ENCODE assay signal across 12 cellular contexts in the genomic region with DNA sequence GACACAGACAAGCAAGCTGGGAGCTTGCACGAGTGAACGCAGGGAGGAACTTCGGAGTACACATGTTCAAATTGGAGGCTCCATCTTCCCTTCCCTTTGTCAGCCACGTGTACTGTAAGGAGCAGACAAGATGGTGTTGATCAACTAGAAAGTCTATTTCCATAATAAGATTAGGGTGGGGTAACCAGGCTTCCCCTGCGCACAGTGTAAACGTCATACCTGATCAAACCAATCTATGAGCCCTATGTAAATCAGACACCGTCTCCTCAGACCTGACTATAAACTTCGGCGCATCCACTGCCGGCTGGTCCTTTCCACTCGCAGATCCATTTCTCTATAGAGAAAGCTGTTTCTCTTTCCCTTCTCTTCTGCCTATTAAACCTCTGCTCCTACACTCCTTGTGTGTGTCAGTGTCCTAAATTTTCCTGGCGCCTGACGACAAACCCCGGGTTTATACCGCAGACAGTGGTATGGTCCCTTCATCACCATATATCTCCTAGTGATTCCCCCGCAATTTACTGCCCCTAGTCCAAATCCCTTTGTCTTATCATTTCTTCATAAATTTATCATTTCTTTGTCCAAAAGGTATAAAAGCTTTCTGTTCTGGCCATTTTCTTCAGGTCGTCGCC. TPM values are rescaled to one million over a fixed set of nuclear protein-coding genes. Genes with fewer than 3 reads are reported as not detected.
DNase-seq lines count a peak whose midpoint lies in the region; ATAC-seq and TF ChIP-seq lines count a peak whose summit lies in the region.
"Had no signal": no experiment of that assay in that cellular context is flagged by ENCODE, and none has a peak within 500 bp of the region (broad histone marks: within the 10 kb centered on the region; RNA-seq: fewer than 3 reads in every experiment).

No MANE protein-coding gene starts in this region.

- H3K36me3 ChIP-seq in mesenchymal stem cell (ENCODE audit: control insufficient read depth in 1 of 2, insufficient read depth in 2 of 2, low read depth in 1 of 2, low read length in 2 of 2), result no peaks in the 10 kb centered on the region
- H3K36me3 ChIP-seq: esophagus squamous epithelium had no signal

- no peaks in the 10 kb centered on the region for H3K9me3 Mint-ChIP-seq in mesothelial cell of epicardium
- H3K9me3 Mint-ChIP-seq: activated CD4-positive, alpha-beta memory T cell treated with anti-CD3 and anti-CD28 coated beads for 36 hours; brain had no signal

- H3K9ac ChIP-seq in mesenchymal stem cell (ENCODE audit: low read length), result peak overlapping the region; percentile 92

- peak; percentile 82 for DNase-seq in AG10803 (ENCODE audit: low read depth)
- DNase-seq in HS-5 (ENCODE audit: low read depth), result peak; percentile 84
- DNase-seq in RPMI7951 (ENCODE audit: low read depth), result peak; percentile 85
- DNase-seq in mesenchymal stem cell, result no peak
- DNase-seq in mesothelial cell of epicardium (ENCODE audit: low spot score in 2 of 2, unreplicated experiment in 2 of 2), result no peak
- no peak for DNase-seq in activated naive CD4-positive, alpha-beta T cell treated with anti-CD3 and anti-CD28 coated beads, Interleukin-2, amount 50 U/mL, for 16 hours
- no peak for DNase-seq in kidney tubule cell (ENCODE audit: low spot score)
- DNase-seq: activated CD4-positive, alpha-beta memory T cell treated with anti-CD3 and anti-CD28 coated beads for 36 hours; DMS53; esophagus squamous epithelium had no signal

- peak overlapping the region in 1 of 2 experiments; percentile 66 for H2BK12ac ChIP-seq in mesenchymal stem cell (ENCODE audit: low read length in 2 of 2)

- H3K14ac ChIP-seq in mesenchymal stem cell (ENCODE audit: low read length in 2 of 2), result no peak overlapping the region

- H3K4me2 ChIP-seq in mesenchymal stem cell (ENCODE audit: low read length, poor library complexity, severe bottlenecking), result no peak overlapping the region

- H2BK5ac ChIP-seq in mesenchymal stem cell (ENCODE audit: low read depth, low read length, poor library complexity, severe bottlenecking), result no peak overlapping the region

- no peaks in the 10 kb centered on the region for H3K9me3 ChIP-seq in mesenchymal stem cell (ENCODE audit: control insufficient read depth, low read length)
- H3K9me3 ChIP-seq: esophagus squamous epithelium had no signal

- no peaks in the 10 kb centered on the region for H3K36me3 Mint-ChIP-seq in mesothelial cell of epicardium
- H3K36me3 Mint-ChIP-seq: activated CD4-positive, alpha-beta memory T cell treated with anti-CD3 and anti-CD28 coated beads for 36 hours; brain had no signal

- H3K27ac ChIP-seq in mesenchymal stem cell (ENCODE audit: low read length, poor library complexity, severe bottlenecking), result no peak overlapping the region

- peak overlapping the region; percentile 5 for H2BK120ac ChIP-seq in mesenchymal stem cell (ENCODE audit: low read depth, low read length)

- ATAC-seq in GM21786 (IDR thresholded peaks at IDR 0.05; ENCODE audit: unreplicated experiment), result no peak

- no peaks in the 10 kb centered on the region for H3K27me3 ChIP-seq in mesenchymal stem cell (ENCODE audit: control insufficient read depth in 1 of 2, insufficient read depth in 1 of 2, low read length in 2 of 2)
- H3K27me3 ChIP-seq: esophagus squamous epithelium had no signal

- H3K4ac ChIP-seq in mesenchymal stem cell (ENCODE audit: low read depth in 1 of 2, low read length in 2 of 2), result no peak overlapping the region

- H2AFZ ChIP-seq in mesenchymal stem cell (ENCODE audit: low read depth, low read length), result no peak overlapping the region

- peak overlapping the region; percentile 51 for H3K4me3 ChIP-seq in AG10803 (ENCODE audit: low read length)
- peak overlapping the region in 1 of 2 experiments; percentile 88 for H3K4me3 ChIP-seq in mesenchymal stem cell (ENCODE audit: insufficient read depth in 1 of 2, low read depth in 1 of 2, low read length in 2 of 2)

- peaks cover 20% of the 10 kb centered on the region for H3K4me1 Mint-ChIP-seq in mesothelial cell of epicardium

- H2BK15ac ChIP-seq in mesenchymal stem cell (ENCODE audit: low read depth, poor library complexity, severe bottlenecking), result peak overlapping the region; percentile 83

- H2AK5ac ChIP-seq in mesenchymal stem cell (ENCODE audit: low read length, severe bottlenecking), result no peak overlapping the region

- peak overlapping the region; percentile 39 for H4K91ac ChIP-seq in mesenchymal stem cell (ENCODE audit: low read length)

- H4K8ac ChIP-seq in mesenchymal stem cell (ENCODE audit: low read length), result peak overlapping the region; percentile 54

- no peak for TF ChIP-seq CTCF in AG10803 (conservative IDR thresholded peaks at IDR 0.05; ENCODE audit: low read length)
- no peak for TF ChIP-seq CTCF in mesothelial cell of epicardium (IDR thresholded peaks at IDR 0.05; ENCODE audit: unreplicated experiment)

- H3K4me3 Mint-ChIP-seq in mesothelial cell of epicardium, result no peak overlapping the region
- H3K4me3 Mint-ChIP-seq: brain had no signal

- peak overlapping the region in 1 of 2 experiments; percentile 54 for H3K18ac ChIP-seq in mesenchymal stem cell (ENCODE audit: low read depth in 1 of 2, low read length in 2 of 2)

- H3K4me1 ChIP-seq in mesenchymal stem cell (ENCODE audit: control insufficient read depth, insufficient read depth, low read depth, low read length), result peaks cover 3% of the 10 kb centered on the region

- no peak overlapping the region for H3K27ac Mint-ChIP-seq in mesothelial cell of epicardium
- H3K27ac Mint-ChIP-seq: activated CD4-positive, alpha-beta memory T cell treated with anti-CD3 and anti-CD28 coated beads for 36 hours; brain had no signal

- H3K79me1 ChIP-seq in mesenchymal stem cell (replicated peaks; ENCODE audit: low read length, poor library complexity, severe bottlenecking), result no peaks in the 10 kb centered on the region

- H3K23ac ChIP-seq in mesenchymal stem cell (ENCODE audit: low read length in 2 of 2), result no peak overlapping the region

- WGBS in mesenchymal stem cell, result 98% methylated on average over 17 of the region's 18 CpGs

- H3K27me3 Mint-ChIP-seq in mesothelial cell of epicardium (ENCODE audit: low read depth), result no peaks in the 10 kb centered on the region
- H3K27me3 Mint-ChIP-seq: activated CD4-positive, alpha-beta memory T cell treated with anti-CD3 and anti-CD28 coated beads for 36 hours; brain had no signal

RNA-seq across cellular contexts. Expression of a gene that starts 7.5 kb away (rescaled TPM):
- 1.4 and 2.3 TPM in 2 replicates for total RNA-seq in RPMI7951 (2014; rRNA removed; shearing (Covaris generic))
- 1.1 TPM for polyA plus RNA-seq in mesenchymal stem cell (2013, experiment 1 of 2)
- 1.1 TPM for polyA plus RNA-seq in mesenchymal stem cell (2013, experiment 2 of 2)
- total RNA-seq in mesothelial cell of epicardium, result 1.6 to 2.6 TPM (median 1.8 TPM) in 3 replicates

Comparison
In these comparisons a context has a peak if more than half of its experiments do, and no peak if none do; other contexts are left out.
1. DNase-seq: peak in AG10803 (single experiment), HS-5 (single experiment) and RPMI7951 (single experiment); none in mesenchymal stem cell (single experiment), mesothelial cell of epicardium (0 of 2), activated naive CD4-positive, alpha-beta T cell treated with anti-CD3 and anti-CD28 coated beads, Interleukin-2, amount 50 U/mL, for 16 hours (single experiment) and kidney tubule cell (single experiment).